Comparison of ENCODE assay signal across 18 cellular contexts in the genomic region with DNA sequence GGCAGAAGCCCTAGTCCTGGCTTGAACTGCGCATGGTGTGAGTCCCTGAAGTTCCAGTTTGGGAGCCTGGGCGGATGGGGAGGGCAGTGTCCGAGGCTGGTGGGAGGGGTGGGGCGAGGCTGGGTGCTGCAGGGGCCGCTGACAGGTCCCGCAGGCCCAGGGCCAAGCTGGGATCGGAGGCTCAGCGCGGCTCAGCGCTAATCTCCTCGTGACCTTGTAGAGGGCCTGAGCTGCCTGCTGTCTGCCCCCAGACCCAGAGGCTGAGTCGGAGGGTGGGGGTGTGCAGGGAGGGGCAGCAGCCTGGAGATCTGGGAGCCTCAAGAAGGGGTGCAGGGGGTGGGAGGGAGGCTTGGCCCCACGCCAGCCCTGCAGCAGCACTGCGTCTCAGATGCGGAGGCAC. TPM values are rescaled to one million over a fixed set of nuclear protein-coding genes. Genes with fewer than 3 reads are reported as not detected.
A peak's percentile ranks its signal among the peaks of the same experiment; 100 is the strongest.
DNase-seq lines count a peak whose midpoint lies in the region; ATAC-seq and TF ChIP-seq lines count a peak whose summit lies in the region.
"Had no signal": no experiment of that assay in that cellular context is flagged by ENCODE, and none has a peak within 500 bp of the region (broad histone marks: within the 10 kb centered on the region; RNA-seq: fewer than 3 reads in every experiment).

No MANE protein-coding gene starts in this region.

- peaks cover 34% of the 10 kb centered on the region for H3K4me1 Mint-ChIP-seq in brain
- H3K4me1 Mint-ChIP-seq in activated T-cell treated with anti-CD3 and anti-CD28 coated beads, Interleukin-2, amount 50 U/mL, for 4 hours (ENCODE audit: low read depth): peaks cover 17% of the 10 kb centered on the region

- peak overlapping the region in 3 of 5 experiments; percentile 47 to 73 (median 59) for H3K4me3 Mint-ChIP-seq in brain
- H3K4me3 Mint-ChIP-seq in activated T-cell treated with anti-CD3 and anti-CD28 coated beads, Interleukin-2, amount 50 U/mL, for 4 hours: no peak overlapping the region
- H3K4me3 Mint-ChIP-seq: CD8-positive, alpha-beta T cell had no signal

- H3K27ac Mint-ChIP-seq in brain: peak overlapping the region in 1 of 5 experiments; percentile 69
- H3K27ac Mint-ChIP-seq: CD8-positive, alpha-beta T cell had no signal

- H3K36me3 Mint-ChIP-seq in brain: peaks cover 16% of the 10 kb centered on the region
- no peaks in the 10 kb centered on the region for H3K36me3 Mint-ChIP-seq in activated T-cell treated with anti-CD3 and anti-CD28 coated beads, Interleukin-2, amount 50 U/mL, for 4 hours (ENCODE audit: insufficient read depth)

- in situ Hi-C loops in G401 (cut with HindIII; ENCODE audit: low sequenced_read_pairs): no loop called here

- TF ChIP-seq EP300 in esophagus muscularis mucosa (IDR thresholded peaks at IDR 0.05): no peak

- peak; percentile 53 to 61 for ATAC-seq in left cardiac atrium
- ATAC-seq in activated T-cell treated with anti-CD3 and anti-CD28 coated beads, Interleukin-2, amount 50 U/mL, for 4 hours: no peak
- ATAC-seq: CD8-positive, alpha-beta T cell; HCT116; PC-3 had no signal

- TF ChIP-seq POLR2A in esophagus muscularis mucosa (IDR thresholded peaks at IDR 0.05; ENCODE audit: low read depth): no peak

- no peak overlapping the region for H3K27ac ChIP-seq in esophagus muscularis mucosa (replicated peaks in 1 of 4)
- H3K27ac ChIP-seq: SK-N-MC had no signal

- intact Hi-C loops in left cardiac atrium (cut with DNase I) (no loop called here), esophagus muscularis mucosa (cut with DNase I) (no loop called here)

- H3K4me1 ChIP-seq in esophagus muscularis mucosa: peaks cover 13 to 19% (median 14%) of the 10 kb centered on the region in 4 donors

- H3K4me3 ChIP-seq in retinal pigment epithelial cell (ENCODE audit: low read length): no peak overlapping the region
- H3K4me3 ChIP-seq in esophagus muscularis mucosa: no peak overlapping the region
- H3K4me3 ChIP-seq: SK-N-MC had no signal

- peaks cover 0 to 54% (median 26%) of the 10 kb centered on the region in 4 donors for H3K27me3 ChIP-seq in esophagus muscularis mucosa
- H3K27me3 ChIP-seq: BE2C had no signal

- TF ChIP-seq CTCF in brain (conservative IDR thresholded peaks at IDR 0.05): no peak
- TF ChIP-seq CTCF in retinal pigment epithelial cell (conservative IDR thresholded peaks at IDR 0.05; ENCODE audit: low read depth, low read length): no peak
- no peak for TF ChIP-seq CTCF in esophagus muscularis mucosa (IDR thresholded peaks at IDR 0.05)

- no peaks in the 10 kb centered on the region for H3K9me3 ChIP-seq in esophagus muscularis mucosa
- H3K9me3 ChIP-seq: BE2C had no signal

- WGBS in esophagus muscularis mucosa: 56% methylated on average over 15 of the region's 15 CpGs

- DNase-seq in G401 (ENCODE audit: low spot score): peak; percentile 12
- DNase-seq in left cardiac atrium: peak; percentile 60
- peak; percentile 23 for DNase-seq in retinal pigment epithelial cell (ENCODE audit: low read depth)
- DNase-seq in NCI-H748 (lab: John Stamatoyannopoulos, UW; ENCODE audit: unreplicated experiment): no peak
- DNase-seq in activated T-cell treated with anti-CD3 and anti-CD28 coated beads, Interleukin-2, amount 50 U/mL, for 4 hours: no peak
- DNase-seq in activated CD4-positive, alpha-beta T cell treated with anti-CD3 and anti-CD28 coated beads for 48 hours: no peak
- no peak for DNase-seq in esophagus muscularis mucosa (ENCODE audit: extremely low spot score)
- DNase-seq: BE2C; CD8-positive, alpha-beta T cell; EL; IMR-90; NCI-H226; NCI-H526; PC-3 had no signal

- peaks cover 0 to 17% (median 0%) of the 10 kb centered on the region in 4 donors for H3K36me3 ChIP-seq in esophagus muscularis mucosa

- peaks cover 11% of the 10 kb centered on the region for H3K27me3 Mint-ChIP-seq in brain
- H3K27me3 Mint-ChIP-seq in activated T-cell treated with anti-CD3 and anti-CD28 coated beads, Interleukin-2, amount 50 U/mL, for 4 hours (ENCODE audit: low read depth): peaks cover 17% of the 10 kb centered on the region

- H3K9me3 Mint-ChIP-seq in brain: peaks cover 0 to 4% (median 0%) of the 10 kb centered on the region in 5 experiments
- no peaks in the 10 kb centered on the region for H3K9me3 Mint-ChIP-seq in activated T-cell treated with anti-CD3 and anti-CD28 coated beads, Interleukin-2, amount 50 U/mL, for 4 hours
- H3K9me3 Mint-ChIP-seq: CD8-positive, alpha-beta T cell had no signal

RNA-seq across cellular contexts. Expression of a gene that starts 3.0 kb away (rescaled TPM):
- total RNA-seq in G401 (2014; rRNA removed; shearing (Covaris generic)): 1.2 and 2.7 TPM in 2 replicates
- 213 TPM for polyA plus RNA-seq in brain (ENCODE audit: insufficient read depth, low read depth, low replicate concordance)
- 100 to 1,000 TPM; 235 to 274 TPM for total RNA-seq in left cardiac atrium
- 1 to 10 TPM; 2.8 to 4.9 (median 3.7) TPM for total RNA-seq in activated T-cell treated with anti-CD3 and anti-CD28 coated beads, Interleukin-2, amount 50 U/mL, for 4 hours
- 1 to 10 TPM; 2.1 to 4.3 (median 3.5) TPM for total RNA-seq in esophagus muscularis mucosa
- polyA plus RNA-seq: AG04450 had no signal

RNA-seq across cellular contexts. Expression of a gene that starts 31.9 kb away (rescaled TPM):
- 198 and 315 TPM in 2 replicates for total RNA-seq in G401 (2014; rRNA removed; shearing (Covaris generic))
- 203 TPM for polyA plus RNA-seq in brain (ENCODE audit: insufficient read depth, low read depth, low replicate concordance)
- total RNA-seq in left cardiac atrium: 100 to 1,000 TPM in 1 of 2 donors, 10 to 100 TPM in 1; 91.4 to 117 TPM
- 10 to 100 TPM; 63.1 to 82.1 (median 70.4) TPM for total RNA-seq in activated T-cell treated with anti-CD3 and anti-CD28 coated beads, Interleukin-2, amount 50 U/mL, for 4 hours
- total RNA-seq in esophagus muscularis mucosa: 100 to 1,000 TPM; 142 to 250 (median 201) TPM

Comparison
In these comparisons a context has a peak if more than half of its experiments do, and no peak if none do; other contexts are left out.
1. DNase-seq: peak in G401 (single experiment), left cardiac atrium (single experiment) and retinal pigment epithelial cell (single experiment); none in NCI-H748 (single experiment), activated T-cell treated with anti-CD3 and anti-CD28 coated beads, Interleukin-2, amount 50 U/mL, for 4 hours (single experiment), activated CD4-positive, alpha-beta T cell treated with anti-CD3 and anti-CD28 coated beads for 48 hours (single experiment) and esophagus muscularis mucosa (single experiment).
2. ATAC-seq: peak in left cardiac atrium (2 of 2); none in activated T-cell treated with anti-CD3 and anti-CD28 coated beads, Interleukin-2, amount 50 U/mL, for 4 hours (0 of 2).
3. RNA of a gene that starts 3.0 kb away (total RNA-seq): 235 to 274 TPM in left cardiac atrium; 2.1 to 4.3 TPM in esophagus muscularis mucosa, 2.8 to 4.9 TPM in activated T-cell treated with anti-CD3 and anti-CD28 coated beads, Interleukin-2, amount 50 U/mL, for 4 hours and 1.2 to 2.7 TPM in G401; every median in the first group is over 10 times any median in the second.